ENCODE assay signal across 9 cellular contexts in genomic region chr6:166005401-166005845, GRCh38.
A peak's percentile ranks its signal among the peaks of the same experiment; 100 is the strongest.
DNase-seq lines count a peak whose midpoint lies in the region; ATAC-seq and TF ChIP-seq lines count a peak whose summit lies in the region.
"Had no signal": no experiment of that assay in that cellular context is flagged by ENCODE, and none has a peak within 500 bp of the region (broad histone marks: within the 10 kb centered on the region; RNA-seq: fewer than 3 reads in every experiment).

No MANE protein-coding gene starts in this region.

- H3K4me3 Mint-ChIP-seq in type B pancreatic cell = peak overlapping the region; percentile 72
- H3K4me3 Mint-ChIP-seq in CD4-positive, alpha-beta T cell = no peak overlapping the region
- H3K4me3 Mint-ChIP-seq: natural killer cell treated with Interleukin-12 subunit alpha and Interleukin-12 subunit beta and Interleukin-15 and Interleukin-18, amount 100 ng/mL, for 72 hours had no signal

- peaks cover 33% of the 10 kb centered on the region for H3K4me1 Mint-ChIP-seq in type B pancreatic cell (ENCODE audit: unreplicated experiment)
- H3K4me1 Mint-ChIP-seq in CD4-positive, alpha-beta T cell (ENCODE audit: low read depth) = peaks cover 4% of the 10 kb centered on the region

- H3K4me3 ChIP-seq in RWPE2 (ENCODE audit: severe bottlenecking) = no peak overlapping the region

- no peaks in the 10 kb centered on the region for H3K36me3 ChIP-seq in RWPE2 (ENCODE audit: low read depth)

- no peaks in the 10 kb centered on the region for H3K4me1 ChIP-seq in RWPE2 (ENCODE audit: insufficient read depth, poor library complexity, severe bottlenecking)

- no peak overlapping the region for H3K27ac Mint-ChIP-seq in type B pancreatic cell
- no peak overlapping the region for H3K27ac Mint-ChIP-seq in CD4-positive, alpha-beta T cell
- H3K27ac Mint-ChIP-seq: natural killer cell treated with Interleukin-12 subunit alpha and Interleukin-12 subunit beta and Interleukin-15 and Interleukin-18, amount 100 ng/mL, for 72 hours had no signal

- H3K27me3 Mint-ChIP-seq in type B pancreatic cell = peaks cover 66% of the 10 kb centered on the region
- peaks cover 60% of the 10 kb centered on the region for H3K27me3 Mint-ChIP-seq in CD4-positive, alpha-beta T cell

- H3K27ac ChIP-seq in RWPE2 (ENCODE audit: poor library complexity, severe bottlenecking) = peak overlapping the region; percentile 31
- no peak overlapping the region for H3K27ac ChIP-seq in CD4-positive, alpha-beta T cell (ENCODE audit: low read depth, low read length)

- intact Hi-C loops in CD4-positive, alpha-beta T cell (cut with DNase I, micrococcal nuclease) = no loop called here

- H3K9me3 Mint-ChIP-seq in type B pancreatic cell = no peaks in the 10 kb centered on the region
- no peaks in the 10 kb centered on the region for H3K9me3 Mint-ChIP-seq in CD4-positive, alpha-beta T cell
- H3K9me3 Mint-ChIP-seq: natural killer cell treated with Interleukin-12 subunit alpha and Interleukin-12 subunit beta and Interleukin-15 and Interleukin-18, amount 100 ng/mL, for 72 hours had no signal

- H3K36me3 Mint-ChIP-seq in type B pancreatic cell = no peaks in the 10 kb centered on the region
- no peaks in the 10 kb centered on the region for H3K36me3 Mint-ChIP-seq in CD4-positive, alpha-beta T cell (ENCODE audit: low read depth)
- H3K36me3 Mint-ChIP-seq: natural killer cell treated with Interleukin-12 subunit alpha and Interleukin-12 subunit beta and Interleukin-15 and Interleukin-18, amount 100 ng/mL, for 72 hours had no signal

- CTCF ChIA-PET in CD4-positive, alpha-beta T cell (lab: Charles Lee) = no interaction called here

- H3K27me3 ChIP-seq in RWPE2 (ENCODE audit: insufficient read depth, poor library complexity, severe bottlenecking) = peaks cover 18% of the 10 kb centered on the region
- peaks cover 52% of the 10 kb centered on the region for H3K27me3 ChIP-seq in CD4-positive, alpha-beta T cell (ENCODE audit: control insufficient read depth, insufficient read depth, low read length)

- POLR2A ChIA-PET in CD4-positive, alpha-beta T cell (lab: Charles Lee) = no interaction called here

- no peaks in the 10 kb centered on the region for H3K9me3 ChIP-seq in RWPE2 (ENCODE audit: severe bottlenecking)
- no peaks in the 10 kb centered on the region for H3K9me3 ChIP-seq in CD4-positive, alpha-beta T cell (ENCODE audit: control insufficient read depth, low read length)

- no peak for DNase-seq in RWPE2 (ENCODE audit: low spot score)
- peak; percentile 25 for DNase-seq in fibroblast of gingiva (ENCODE audit: low read depth)
- DNase-seq in myocyte (ENCODE audit: low read depth) = peak; percentile 14
- DNase-seq in type B pancreatic cell (ENCODE audit: extremely low spot score, unreplicated experiment) = no peak
- no peak for DNase-seq in NOMO-1 (lab: John Stamatoyannopoulos, UW; ENCODE audit: unreplicated experiment in 2 of 2)
- DNase-seq in CD4-positive, alpha-beta T cell = no peak
- DNase-seq: SW 1271 had no signal

- no peak for TF ChIP-seq CTCF in RWPE2 (IDR thresholded peaks at IDR 0.05; ENCODE audit: poor library complexity, severe bottlenecking)
- no peak for TF ChIP-seq CTCF in type B pancreatic cell (conservative IDR thresholded peaks at IDR 0.05)
- no peak for TF ChIP-seq CTCF in CD4-positive, alpha-beta T cell (IDR thresholded peaks at IDR 0.05)

- ATAC-seq in RWPE2 (ENCODE audit: low read depth) (peak; percentile 28), HG02642 (IDR thresholded peaks at IDR 0.05; ENCODE audit: poor library complexity, unreplicated experiment) (no peak)
- ATAC-seq in CD4-positive, alpha-beta T cell (ENCODE audit: poor library complexity) = no peak
- ATAC-seq: natural killer cell treated with Interleukin-12 subunit alpha and Interleukin-12 subunit beta and Interleukin-15 and Interleukin-18, amount 100 ng/mL, for 72 hours had no signal

Comparison
In these comparisons a context has a peak if more than half of its experiments do, and no peak if none do; other contexts are left out.
1. DNase-seq: peak in fibroblast of gingiva (single experiment) and myocyte (single experiment); none in RWPE2 (single experiment), type B pancreatic cell (single experiment), NOMO-1 (0 of 2) and CD4-positive, alpha-beta T cell (0 of 10).